1 cellular context compared by ENCODE assay signal in the genomic region with DNA sequence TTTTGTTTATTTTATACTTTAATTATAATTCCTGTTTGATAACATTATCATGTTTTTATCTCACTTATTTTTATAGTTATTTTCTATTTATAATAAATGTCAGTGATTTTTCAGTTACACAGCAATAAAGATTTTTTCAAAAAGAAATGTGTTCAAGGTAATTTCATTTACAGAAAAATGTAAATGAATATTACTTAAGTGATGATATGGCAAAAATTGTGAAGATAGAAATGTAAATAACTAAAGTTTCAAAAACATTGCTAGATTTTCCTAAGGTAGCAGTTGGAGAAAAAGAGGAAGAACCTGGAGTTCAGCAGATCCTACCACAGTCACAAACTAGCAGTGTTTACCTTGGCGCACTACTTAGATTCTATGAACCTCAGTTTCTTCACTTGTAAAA.
A peak's percentile ranks its signal among the peaks of the same experiment; 100 is the strongest.
TF ChIP-seq lines count a peak whose summit lies in the region.

No MANE protein-coding gene starts in this region.

TF ChIP-seq in HepG2, 621 proteins besides CTCF, POLR2A, EP300 and RAD21:
- TF ChIP-seq, protein P1, sequence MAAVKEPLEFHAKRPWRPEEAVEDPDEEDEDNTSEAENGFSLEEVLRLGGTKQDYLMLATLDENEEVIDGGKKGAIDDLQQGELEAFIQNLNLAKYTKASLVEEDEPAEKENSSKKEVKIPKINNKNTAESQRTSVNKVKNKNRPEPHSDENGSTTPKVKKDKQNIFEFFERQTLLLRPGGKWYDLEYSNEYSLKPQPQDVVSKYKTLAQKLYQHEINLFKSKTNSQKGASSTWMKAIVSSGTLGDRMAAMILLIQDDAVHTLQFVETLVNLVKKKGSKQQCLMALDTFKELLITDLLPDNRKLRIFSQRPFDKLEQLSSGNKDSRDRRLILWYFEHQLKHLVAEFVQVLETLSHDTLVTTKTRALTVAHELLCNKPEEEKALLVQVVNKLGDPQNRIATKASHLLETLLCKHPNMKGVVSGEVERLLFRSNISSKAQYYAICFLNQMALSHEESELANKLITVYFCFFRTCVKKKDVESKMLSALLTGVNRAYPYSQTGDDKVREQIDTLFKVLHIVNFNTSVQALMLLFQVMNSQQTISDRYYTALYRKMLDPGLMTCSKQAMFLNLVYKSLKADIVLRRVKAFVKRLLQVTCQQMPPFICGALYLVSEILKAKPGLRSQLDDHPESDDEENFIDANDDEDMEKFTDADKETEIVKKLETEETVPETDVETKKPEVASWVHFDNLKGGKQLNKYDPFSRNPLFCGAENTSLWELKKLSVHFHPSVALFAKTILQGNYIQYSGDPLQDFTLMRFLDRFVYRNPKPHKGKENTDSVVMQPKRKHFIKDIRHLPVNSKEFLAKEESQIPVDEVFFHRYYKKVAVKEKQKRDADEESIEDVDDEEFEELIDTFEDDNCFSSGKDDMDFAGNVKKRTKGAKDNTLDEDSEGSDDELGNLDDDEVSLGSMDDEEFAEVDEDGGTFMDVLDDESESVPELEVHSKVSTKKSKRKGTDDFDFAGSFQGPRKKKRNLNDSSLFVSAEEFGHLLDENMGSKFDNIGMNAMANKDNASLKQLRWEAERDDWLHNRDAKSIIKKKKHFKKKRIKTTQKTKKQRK (IDR thresholded peaks at IDR 0.05; ENCODE audit: low read length) = no peak
- TF ChIP-seq ZNF790 (CRISPR knock-in tag; IDR thresholded peaks at IDR 0.05; ENCODE audit: borderline replicate concordance) = no peak
- peak; percentile 62 to 68 for TF ChIP-seq MAFK (conservative IDR thresholded peaks at IDR 0.05 in 1 of 2, IDR thresholded peaks at IDR 0.05 in 1 of 2; ENCODE audit: low read length in 2 of 2)
- TF ChIP-seq, protein P2, sequence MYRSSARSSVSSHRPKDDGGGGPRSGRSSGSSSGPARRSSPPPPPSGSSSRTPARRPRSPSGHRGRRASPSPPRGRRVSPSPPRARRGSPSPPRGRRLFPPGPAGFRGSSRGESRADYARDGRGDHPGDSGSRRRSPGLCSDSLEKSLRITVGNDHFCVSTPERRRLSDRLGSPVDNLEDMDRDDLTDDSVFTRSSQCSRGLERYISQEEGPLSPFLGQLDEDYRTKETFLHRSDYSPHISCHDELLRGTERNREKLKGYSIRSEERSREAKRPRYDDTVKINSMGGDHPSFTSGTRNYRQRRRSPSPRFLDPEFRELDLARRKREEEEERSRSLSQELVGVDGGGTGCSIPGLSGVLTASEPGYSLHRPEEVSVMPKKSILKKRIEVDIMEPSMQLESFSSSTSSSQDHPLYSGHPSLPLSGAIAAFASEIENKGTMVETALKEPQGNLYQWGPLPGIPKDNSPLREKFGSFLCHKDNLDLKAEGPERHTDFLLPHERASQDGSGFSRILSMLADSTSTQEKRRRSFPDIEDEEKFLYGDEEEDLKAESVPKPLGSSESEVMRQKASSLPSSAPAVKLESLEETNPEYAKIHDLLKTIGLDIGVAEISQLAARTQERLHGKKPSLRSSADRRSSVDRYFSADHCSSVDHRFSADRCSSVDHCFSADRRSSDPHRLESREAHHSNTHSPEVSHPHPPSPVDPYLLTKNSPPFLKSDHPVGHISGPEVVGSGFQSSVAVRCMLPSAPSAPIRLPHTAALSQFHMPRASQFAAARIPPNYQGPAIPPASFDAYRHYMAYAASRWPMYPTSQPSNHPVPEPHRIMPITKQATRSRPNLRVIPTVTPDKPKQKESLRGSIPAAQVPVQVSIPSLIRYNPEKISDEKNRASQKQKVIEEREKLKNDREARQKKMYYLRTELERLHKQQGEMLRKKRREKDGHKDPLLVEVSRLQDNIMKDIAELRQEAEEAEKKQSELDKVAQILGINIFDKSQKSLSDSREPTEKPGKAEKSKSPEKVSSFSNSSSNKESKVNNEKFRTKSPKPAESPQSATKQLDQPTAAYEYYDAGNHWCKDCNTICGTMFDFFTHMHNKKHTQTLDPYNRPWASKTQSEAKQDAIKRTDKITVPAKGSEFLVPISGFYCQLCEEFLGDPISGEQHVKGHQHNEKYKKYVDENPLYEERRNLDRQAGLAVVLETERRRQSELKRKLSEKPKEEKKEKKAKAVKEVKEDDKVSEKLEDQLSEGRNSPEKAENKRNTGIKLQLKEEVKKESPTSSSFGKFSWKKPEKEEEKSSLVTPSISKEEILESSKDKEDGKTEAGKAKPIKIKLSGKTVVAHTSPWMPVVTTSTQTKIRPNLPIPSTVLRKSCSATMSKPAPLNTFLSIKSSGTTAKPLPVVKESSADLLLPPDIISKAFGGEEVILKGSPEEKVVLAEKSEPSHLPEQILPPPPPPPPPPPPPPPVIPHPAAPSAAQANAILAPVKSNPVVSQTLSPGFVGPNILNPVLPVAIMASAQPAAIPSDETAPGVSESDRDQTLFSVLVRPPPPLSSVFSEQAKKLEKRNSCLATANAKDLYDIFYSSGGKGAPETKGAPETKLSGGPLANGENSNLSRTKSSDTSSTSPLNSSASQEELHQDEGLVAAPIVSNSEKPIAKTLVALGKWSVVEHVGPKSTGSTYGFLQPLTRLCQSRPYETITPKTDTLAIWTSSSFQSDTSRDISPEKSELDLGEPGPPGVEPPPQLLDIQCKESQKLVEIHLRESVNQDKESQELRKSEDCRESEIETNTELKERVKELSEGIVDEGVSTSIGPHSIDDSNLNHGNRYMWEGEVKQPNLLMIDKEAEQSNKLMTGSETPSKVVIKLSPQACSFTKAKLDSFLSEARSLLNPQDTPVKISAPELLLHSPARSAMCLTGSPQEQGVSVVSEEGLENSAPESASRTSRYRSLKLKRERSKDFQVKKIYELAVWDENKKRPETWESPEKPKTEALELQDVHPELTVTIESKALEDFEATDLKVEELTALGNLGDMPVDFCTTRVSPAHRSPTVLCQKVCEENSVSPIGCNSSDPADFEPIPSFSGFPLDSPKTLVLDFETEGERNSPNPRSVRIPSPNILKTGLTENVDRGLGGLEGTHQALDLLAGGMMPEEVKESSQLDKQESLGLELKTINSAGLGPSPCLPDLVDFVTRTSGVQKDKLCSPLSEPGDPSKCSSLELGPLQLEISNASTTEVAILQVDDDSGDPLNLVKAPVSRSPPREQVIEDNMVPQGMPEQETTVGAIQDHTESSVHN (CRISPR knock-in tag; IDR thresholded peaks at IDR 0.05) = no peak
- TF ChIP-seq PPARG (CRISPR knock-in tag; conservative IDR thresholded peaks at IDR 0.05) = no peak
- TF ChIP-seq MAFF (IDR thresholded peaks at IDR 0.05; ENCODE audit: low read depth, low read length) = peak; percentile 51; the same call in 1 of the 2 replicates
- no peak for TF ChIP-seq ZNF296 (CRISPR knock-in tag; conservative IDR thresholded peaks at IDR 0.05)
